ENCODE assay signal across 21 cellular contexts in genomic region chr7:44471436-44471835, GRCh38. TPM values are rescaled to one million over a fixed set of nuclear protein-coding genes. Genes with fewer than 3 reads are reported as not detected.
DNase-seq lines count a peak whose midpoint lies in the region; ATAC-seq, FAIRE-seq and TF ChIP-seq lines count a peak whose summit lies in the region.
"Had no signal": no experiment of that assay in that cellular context is flagged by ENCODE, and none has a peak within 500 bp of the region (broad histone marks: within the 10 kb centered on the region; RNA-seq: fewer than 3 reads in every experiment).

No MANE protein-coding gene starts in this region.

- H4K91ac ChIP-seq in IMR-90 (ENCODE audit: insufficient read depth, low read depth, low read length) = no peak overlapping the region

- H3K36me3 Mint-ChIP-seq in CD8-positive, alpha-beta T cell = peaks cover 89% of the 10 kb centered on the region
- peaks cover 6 to 37% of the 10 kb centered on the region in 2 donors for H3K36me3 Mint-ChIP-seq in activated T-cell treated with anti-CD3 and anti-CD28 coated beads, Interleukin-2, amount 50 U/mL, for 72 hours (ENCODE audit: insufficient read depth in 2 of 2)

- H2BK5ac ChIP-seq in IMR-90 (ENCODE audit: low read depth, low read length, poor library complexity, severe bottlenecking) = no peak overlapping the region

- DNase-seq in CD8-positive, alpha-beta T cell = no peak
- DNase-seq in IMR-90 = no peak
- DNase-seq in NCI-H510A treated with DMSO at 0.1 percent for 48 hours (lab: John Stamatoyannopoulos, UW) = peak; percentile 87
- no peak for DNase-seq in HepG2 (ENCODE audit: low spot score)
- DNase-seq in NOMO-1 (lab: John Stamatoyannopoulos, UW; ENCODE audit: unreplicated experiment in 2 of 2) = no peak
- DNase-seq in hippocampal formation (lab: John Stamatoyannopoulos, UW) = no peak
- DNase-seq in activated T-cell treated with anti-CD3 and anti-CD28 coated beads, Interleukin-2, amount 50 U/mL, for 72 hours = no peak
- no peak for DNase-seq in activated CD4-positive, alpha-beta T cell treated with anti-CD3 and anti-CD28 coated beads, Interleukin-2, amount 50 U/mL, for 1 hour
- DNase-seq: COR-L47; DMS79; MG63; NCI-H1105 treated with DMSO at 0.1 percent for 48 hours; NCI-H1694 treated with DMSO at 0.1 percent for 48 hours; NCI-H2171; NCI-H524; NK-92 treated with Interleukin-12 subunit alpha and Interleukin-12 subunit beta, amount 100 ng/mL, for 24 hours; SW 1271 had no signal

- H3K9ac ChIP-seq in IMR-90 (ENCODE audit: low read depth, low read length) (no peak overlapping the region), HepG2 (ENCODE audit: insufficient read depth, low read depth, low read length) (no peak overlapping the region)

- H3K9me3 Mint-ChIP-seq in CD8-positive, alpha-beta T cell = no peaks in the 10 kb centered on the region
- no peaks in the 10 kb centered on the region for H3K9me3 Mint-ChIP-seq in activated T-cell treated with anti-CD3 and anti-CD28 coated beads, Interleukin-2, amount 50 U/mL, for 72 hours

- peaks cover 11% of the 10 kb centered on the region for H3K4me1 ChIP-seq in CD8-positive, alpha-beta T cell (ENCODE audit: insufficient read depth, low read length)
- H3K4me1 ChIP-seq in IMR-90 (ENCODE audit: control insufficient read depth, insufficient read depth, low read length) (peaks cover 14% of the 10 kb centered on the region), HepG2 (ENCODE audit: insufficient read depth, low read length) (peaks cover 79% of the 10 kb centered on the region)

- H2BK15ac ChIP-seq in IMR-90 (ENCODE audit: low read depth, low read length) = no peak overlapping the region

- no TSS peak for BruUV-seq in IMR-90 (replicated peaks; lab: Mats Ljungman, UMichigan)
- BruUV-seq in HepG2 (replicated peaks; lab: Mats Ljungman, UMichigan) = no TSS peak

- H3K9me3 ChIP-seq in CD8-positive, alpha-beta T cell (ENCODE audit: low read length) = no peaks in the 10 kb centered on the region
- H3K9me3 ChIP-seq in IMR-90 (ENCODE audit: control insufficient read depth, insufficient read depth, low read length) (no peaks in the 10 kb centered on the region), HepG2 (ENCODE audit: low read length) (no peaks in the 10 kb centered on the region)
- H3K9me3 ChIP-seq: MG63 had no signal

- H2AK9ac ChIP-seq in IMR-90 (replicated peaks; ENCODE audit: low read depth, low read length, poor library complexity) = no peak overlapping the region

- no peak overlapping the region for H4K8ac ChIP-seq in IMR-90 (ENCODE audit: low read depth in 2 of 2, low read length in 2 of 2)

- no peak for ATAC-seq in CD8-positive, alpha-beta T cell
- ATAC-seq in IMR-90 (ENCODE audit: low read depth) (no peak), HepG2 (peak; percentile 46; the same call in 2 of the 3 replicates)
- no peak for ATAC-seq in activated T-cell treated with anti-CD3 and anti-CD28 coated beads, Interleukin-2, amount 50 U/mL, for 72 hours (replicated peaks in 1 of 2)

- TF ChIP-seq EP300 in HepG2 (IDR thresholded peaks at IDR 0.05; ENCODE audit: low read depth in 2 of 2, low read length in 2 of 2) = no peak; a peak in 1 of 4 replicates
- no peak for TF ChIP-seq EP300 in HepG2 (CRISPR knock-in tag; IDR thresholded peaks at IDR 0.05; ENCODE audit: borderline replicate concordance)

- no peak for FAIRE-seq in HepG2 (lab: Jason Lieb, UNC)
- FAIRE-seq: GM19239, H1 had no signal

- peaks cover 32% of the 10 kb centered on the region; the same call in 1 of the 2 replicates for H4K20me1 ChIP-seq in IMR-90 (ENCODE audit: insufficient read depth, low read length)
- no peaks in the 10 kb centered on the region for H4K20me1 ChIP-seq in HepG2 (ENCODE audit: insufficient read depth, low read length)

- H3K14ac ChIP-seq in IMR-90 (replicated peaks; ENCODE audit: low read depth, low read length) = no peak overlapping the region

- TF ChIP-seq RAD21 in IMR-90 (IDR thresholded peaks at IDR 0.05; ENCODE audit: low read length) (no peak), HepG2 (CRISPR knock-in tag; IDR thresholded peaks at IDR 0.05) (no peak)

- no peak overlapping the region; the same call in 1 of the 2 replicates for H2AK5ac ChIP-seq in IMR-90 (ENCODE audit: low read depth, low read length)

- H3K27me3 ChIP-seq in CD8-positive, alpha-beta T cell (ENCODE audit: insufficient read depth, low read length) = no peaks in the 10 kb centered on the region
- H3K27me3 ChIP-seq in IMR-90 (ENCODE audit: control insufficient read depth, insufficient read depth, low read length) = no peaks in the 10 kb centered on the region
- H3K27me3 ChIP-seq in HepG2 (ENCODE audit: control insufficient read depth in 1 of 2, insufficient read depth in 2 of 2, low read length in 2 of 2) = no peaks in the 10 kb centered on the region
- H3K27me3 ChIP-seq: MG63 had no signal

- intact Hi-C loops in CD8-positive, alpha-beta T cell (cut with DNase I, micrococcal nuclease) = loop anchor here in 1 of 2 experiments (2.0 to 5.0 kb wide), 2 partner anchors 19 to 389 kb away; partner anchors contain the start of gene POLM
- intact Hi-C loops in IMR-90 (cut with micrococcal nuclease) (no loop called here), HepG2 (cut with micrococcal nuclease; ENCODE audit: unreplicated experiment) (no loop called here)

- H3K56ac ChIP-seq in IMR-90 (ENCODE audit: extremely low read depth, insufficient read depth, low read length) = no peak overlapping the region

- TF ChIP-seq CTCF in CD8-positive, alpha-beta T cell (IDR thresholded peaks at IDR 0.05) = no peak
- TF ChIP-seq CTCF in IMR-90 (conservative IDR thresholded peaks at IDR 0.05; ENCODE audit: low read depth, low read length) (no peak), HepG2 (CRISPR knock-in tag; IDR thresholded peaks at IDR 0.05) (no peak)

- H3K4me3 ChIP-seq in CD8-positive, alpha-beta T cell (ENCODE audit: low read depth, low read length) = no peak overlapping the region
- H3K4me3 ChIP-seq in IMR-90 (ENCODE audit: insufficient read depth, low read depth, low read length) = no peak overlapping the region
- H3K4me3 ChIP-seq in HepG2 (replicated peaks in 1 of 3; ENCODE audit: insufficient read depth in 1 of 3, low read depth in 2 of 3, low read length in 3 of 3) = no peak overlapping the region
- H3K4me3 ChIP-seq: MG63 had no signal

- H3K4me2 ChIP-seq in IMR-90 (ENCODE audit: low read depth, low read length) (no peak overlapping the region), HepG2 (ENCODE audit: low read depth, low read length) (peak overlapping the region; percentile 59; the same call in 1 of the 2 replicates)

- H3K27ac Mint-ChIP-seq in CD8-positive, alpha-beta T cell = peak overlapping the region; percentile 19
- H3K27ac Mint-ChIP-seq in activated T-cell treated with anti-CD3 and anti-CD28 coated beads, Interleukin-2, amount 50 U/mL, for 72 hours = no peak overlapping the region

- peaks cover 9% of the 10 kb centered on the region for H3K36me3 ChIP-seq in CD8-positive, alpha-beta T cell (ENCODE audit: insufficient read depth, low read length)
- H3K36me3 ChIP-seq in IMR-90 (ENCODE audit: control insufficient read depth, insufficient read depth, low read length) (peaks cover 29% of the 10 kb centered on the region), HepG2 (replicated peaks in 1 of 2; ENCODE audit: control insufficient read depth in 1 of 2, insufficient read depth in 2 of 2, low read length in 2 of 2) (peaks cover 17 to 42% of the 10 kb centered on the region in 2 experiments)

- dilution Hi-C loops in IMR-90 (cut with HindIII; ENCODE audit: low sequenced_read_pairs, unreplicated experiment) = no loop called here

- H3K4ac ChIP-seq in IMR-90 (ENCODE audit: low read depth, low read length) = no peak overlapping the region

- no peak overlapping the region for H3K27ac ChIP-seq in CD8-positive, alpha-beta T cell (ENCODE audit: low read depth, low read length)
- H3K27ac ChIP-seq in IMR-90 (ENCODE audit: insufficient read depth, low read length) = no peak overlapping the region
- peak overlapping the region; percentile 92 for H3K27ac ChIP-seq in HepG2 (ENCODE audit: extremely low read length, insufficient read depth, low read length)
- H3K27ac ChIP-seq: C4-2B, RWPE1 had no signal

- no peak overlapping the region for H4K5ac ChIP-seq in IMR-90 (ENCODE audit: low read depth, low read length)

- CTCF ChIA-PET in CD8-positive, alpha-beta T cell (lab: Charles Lee) = no interaction called here
- CTCF ChIA-PET in IMR-90 (lab: Yijun Ruan, JAX) (no interaction called here), HepG2 (lab: Yijun Ruan, JAX; ENCODE audit: low intra/inter-chr PET ratio, low total read pairs) (no interaction called here)

- peaks cover 56% of the 10 kb centered on the region for H3K79me2 ChIP-seq in HepG2 (ENCODE audit: insufficient read depth, low read length)

- TF ChIP-seq POLR2A in IMR-90 (IDR thresholded peaks at IDR 0.05; ENCODE audit: low read depth, low read length) = no peak
- TF ChIP-seq POLR2A in HepG2 (IDR thresholded peaks at IDR 0.05; ENCODE audit: insufficient read depth in 1 of 2, low read depth in 2 of 2, low read length in 2 of 2) = no peak

- H3K79me1 ChIP-seq in IMR-90 (ENCODE audit: low read depth in 1 of 2, low read length in 2 of 2) = peaks cover 49 to 82% of the 10 kb centered on the region in 2 experiments

- in situ Hi-C loops in IMR-90 (cut with MboI; ENCODE audit: low sequenced_read_pairs) = no loop called here
- in situ Hi-C loops in HepG2 (cut with HindIII; ENCODE audit: extremely low pct_ligation_motif_present, low pct_unique_long_range_greater_than_20kb) = no loop called here

- POLR2A ChIA-PET in CD8-positive, alpha-beta T cell (lab: Charles Lee) = no interaction called here
- POLR2A ChIA-PET in IMR-90 (lab: Charles Lee; ENCODE audit: unreplicated experiment) = no interaction called here
- POLR2A ChIA-PET in HepG2 (lab: Yijun Ruan, JAX) = no interaction called here

- peaks cover 22% of the 10 kb centered on the region for H3K9me1 ChIP-seq in IMR-90 (ENCODE audit: insufficient read depth, low read length)

- no peak overlapping the region for H3K18ac ChIP-seq in IMR-90 (ENCODE audit: low read depth, low read length)

- 100% methylated on average over 1 of the region's 1 CpG; no CpG with 5 or more reads in 1 of the 2 experiments for WGBS in IMR-90 (ENCODE audit: extremely low coverage in 2 of 2, insufficient read length in 1 of 2), 2 experiments
- WGBS in HepG2 (ENCODE audit: low lambda C conversion rate) = 67% methylated on average over 1 of the region's 1 CpG

- no peak overlapping the region for H2BK20ac ChIP-seq in IMR-90 (ENCODE audit: low read depth, low read length)

- H2BK120ac ChIP-seq in IMR-90 (ENCODE audit: low read depth, low read length) = no peak overlapping the region

- H3K23ac ChIP-seq in IMR-90 (ENCODE audit: low read depth, low read length) = 0 out of 2 replicates have a peak overlapping the region, but pooled peaks have one; percentile 20

- peaks cover 69% of the 10 kb centered on the region for H3K4me1 Mint-ChIP-seq in CD8-positive, alpha-beta T cell (ENCODE audit: low read depth)
- peaks cover 45% of the 10 kb centered on the region for H3K4me1 Mint-ChIP-seq in activated T-cell treated with anti-CD3 and anti-CD28 coated beads, Interleukin-2, amount 50 U/mL, for 72 hours (ENCODE audit: low read depth)

- H2AFZ ChIP-seq in IMR-90 (replicated peaks; ENCODE audit: low read length, poor library complexity) (no peak overlapping the region), HepG2 (ENCODE audit: low read length) (no peak overlapping the region)

- H3K27me3 Mint-ChIP-seq in CD8-positive, alpha-beta T cell (ENCODE audit: low read depth) = no peaks in the 10 kb centered on the region
- no peaks in the 10 kb centered on the region for H3K27me3 Mint-ChIP-seq in activated T-cell treated with anti-CD3 and anti-CD28 coated beads, Interleukin-2, amount 50 U/mL, for 72 hours (ENCODE audit: low read depth)

- no peak overlapping the region for H3K4me3 Mint-ChIP-seq in CD8-positive, alpha-beta T cell
- no peak overlapping the region for H3K4me3 Mint-ChIP-seq in activated T-cell treated with anti-CD3 and anti-CD28 coated beads, Interleukin-2, amount 50 U/mL, for 72 hours

RNA-seq across cellular contexts. Expression of gene NUDCD3, which starts 19.0 kb away (rescaled TPM):
- total RNA-seq in CD8-positive, alpha-beta T cell = 10 to 100 TPM; 40.6 to 45.9 TPM
- total RNA-seq in IMR-90 (2012; rRNA removed) (58.3 and 76.0 TPM in 2 replicates), HepG2 (2016; rRNA removed; fragmentation: Illumina TruSeq; extraction: Trizol) (49.9 and 54.6 TPM in 2 replicates)
- polyA plus RNA-seq in IMR-90 (2012; rRNA removed) (37.0 and 49.5 TPM in 2 replicates), HepG2 (2011; rRNA removed) (20.8 and 25.4 TPM in 2 replicates)
- 20.2 and 21.1 TPM in 2 replicates for polyA plus RNA-seq in IMR-90 (2012; cell fraction: cytosol; rRNA removed)
- 42.0 and 53.9 TPM in 2 replicates for polyA plus RNA-seq in IMR-90 (2012; cell fraction: nucleus; rRNA removed; ENCODE audit: low replicate concordance)
- 13.4 and 14.8 TPM in 2 replicates for total RNA-seq in HepG2 (2016; cell fraction: cytosol; rRNA removed; fragmentation: Illumina TruSeq; extraction: Trizol; ENCODE audit: low read depth)
- total RNA-seq in HepG2 (2016; cell fraction: insoluble cytoplasmic fraction; rRNA removed; fragmentation: Illumina TruSeq; extraction: Trizol) = 43.2 and 52.2 TPM in 2 replicates
- total RNA-seq in HepG2 (2016; cell fraction: membrane; rRNA removed; fragmentation: Illumina TruSeq; extraction: Trizol) = 11.7 and 13.3 TPM in 2 replicates
- 42.0 and 47.5 TPM in 2 replicates for total RNA-seq in HepG2 (2016; cell fraction: nucleus; rRNA removed; fragmentation: Illumina TruSeq; extraction: Trizol)
- 21.8 and 27.6 TPM in 2 replicates for polyA plus RNA-seq in HepG2 (2011; cell fraction: cytosol; rRNA removed)
- 32.7 and 41.3 TPM in 2 replicates for polyA plus RNA-seq in HepG2 (2011; cell fraction: nucleus; rRNA removed)
- polyA plus RNA-seq in HepG2 (2012) = 27.9 and 29.4 TPM in 2 replicates
- polyA plus RNA-seq in HepG2 (2016; cell fraction: cytosol; fragmentation: Illumina TruSeq; extraction: Trizol; ENCODE audit: low read depth) = 2.5 and 3.1 TPM in 2 replicates
- 30.1 and 34.3 TPM in 2 replicates for polyA plus RNA-seq in HepG2 (2016; cell fraction: insoluble cytoplasmic fraction; fragmentation: Illumina TruSeq; extraction: Trizol; ENCODE audit: low read depth)
- polyA plus RNA-seq in HepG2 (2016; cell fraction: membrane; fragmentation: Illumina TruSeq; extraction: Trizol; ENCODE audit: low read depth) = 5.2 and 6.4 TPM in 2 replicates
- 35.7 and 42.8 TPM in 2 replicates for polyA plus RNA-seq in HepG2 (2016; cell fraction: nucleus; fragmentation: Illumina TruSeq; extraction: Trizol; ENCODE audit: insufficient read depth, low read depth)
- polyA minus RNA-seq in HepG2 (2011; rRNA and poly(A)+ RNA removed; ENCODE audit: low replicate concordance) = 43.7 and 47.9 TPM in 2 replicates
- 19.5 and 27.3 TPM in 2 replicates for polyA minus RNA-seq in HepG2 (2011; cell fraction: cytosol; rRNA and poly(A)+ RNA removed)
- polyA minus RNA-seq in HepG2 (2011; cell fraction: nucleus; rRNA and poly(A)+ RNA removed) = 36.7 and 44.8 TPM in 2 replicates
- total RNA-seq in activated T-cell treated with anti-CD3 and anti-CD28 coated beads, Interleukin-2, amount 50 U/mL, for 72 hours = 100 to 1,000 TPM; 105 to 120 TPM
